29 cellular contexts compared by ENCODE assay signal in genomic region chr18:27602092-27602491, GRCh38.
"Had no signal": no experiment of that assay in that cellular context is flagged by ENCODE, and none has a peak within 500 bp of the region (broad histone marks: within the 10 kb centered on the region; RNA-seq: fewer than 3 reads in every experiment).

No MANE protein-coding gene starts in this region.

- H3K4me3 ChIP-seq: coronary artery, dorsolateral prefrontal cortex, esophagus squamous epithelium, gastroesophageal sphincter had no signal

- DNase-seq: activated CD4-positive, alpha-beta memory T cell treated with anti-CD3 and anti-CD28 coated beads, Interleukin-2, amount 10 ng/mL, durations not matched to agents 7 days and 5 days; activated CD4-positive, alpha-beta T cell treated with anti-CD3 and anti-CD28 coated beads for 1 hour; activated CD4-positive, alpha-beta T cell treated with anti-CD3 and anti-CD28 coated beads for 4 hours; activated CD4-positive, alpha-beta T cell treated with anti-CD3 and anti-CD28 coated beads, Interleukin-2, amount 10 ng/mL, durations not matched to agents 7 days and 5 days; activated CD4-positive, alpha-beta T cell treated with anti-CD3 and anti-CD28 coated beads, Interleukin-2, amount 50 U/mL, for 4 hours; activated CD8-positive, alpha-beta memory T cell treated with anti-CD3 and anti-CD28 coated beads, Interleukin-2, amount 50 U/mL, for 48 hours; activated gamma-delta T cell treated with Interleukin-2 at 50 U/mL for 16 hours; activated naive CD4-positive, alpha-beta T cell treated with anti-CD3 and anti-CD28 coated beads, Interleukin-2, amount 50 U/mL, for 16 hours; activated naive CD4-positive, alpha-beta T cell treated with Interleukin-2 at 50 U/mL for 16 hours; activated T-cell treated with anti-CD3 and anti-CD28 coated beads for 4 hours; activated T-cell treated with anti-CD3 and anti-CD28 coated beads, Interleukin-2, amount 50 U/mL, for 24 hours; activated T-cell treated with anti-CD3 and anti-CD28 coated beads, Interleukin-2, amount 50 U/mL, for 72 hours; amniotic stem cell; anterior cingulate cortex; brain microvascular endothelial cell; dorsolateral prefrontal cortex; effector memory CD4-positive, alpha-beta T cell; endodermal cell; esophagus squamous epithelium; foreskin melanocyte; head of caudate nucleus; T-helper 2 cell had no signal

- H3K27ac ChIP-seq: brain microvascular endothelial cell, coronary artery, dorsolateral prefrontal cortex, esophagus squamous epithelium, gastroesophageal sphincter, VCaP had no signal

- H3K27me3 ChIP-seq: brain microvascular endothelial cell, dorsolateral prefrontal cortex, esophagus squamous epithelium, gastroesophageal sphincter had no signal

- H3K4me1 ChIP-seq: esophagus squamous epithelium, gastroesophageal sphincter had no signal

- ATAC-seq: activated T-cell treated with anti-CD3 and anti-CD28 coated beads, Interleukin-2, amount 50 U/mL, for 72 hours; gastroesophageal sphincter; WTC11 had no signal

- H3K36me3 ChIP-seq: brain microvascular endothelial cell, esophagus squamous epithelium, gastroesophageal sphincter had no signal

- FAIRE-seq: astrocyte, bronchial epithelial cell, TTC549 had no signal

- H3K9me3 ChIP-seq: esophagus squamous epithelium, gastroesophageal sphincter had no signal
